Comparison of ENCODE assay signal across 1 cellular context in genomic region chr11:66419825-66420224, GRCh38.
A peak's percentile ranks its signal among the peaks of the same experiment; 100 is the strongest.
TF ChIP-seq lines count a peak whose summit lies in the region.

No MANE protein-coding gene starts in this region.

TF ChIP-seq in H1, 55 proteins besides CTCF, POLR2A, EP300 and RAD21:
- TF ChIP-seq SRF (IDR thresholded peaks at IDR 0.05; ENCODE audit: low read depth, low read length) (peak; percentile 85), CHD7 (IDR thresholded peaks at IDR 0.05; ENCODE audit: insufficient replicate concordance, low read length) (no peak), TBP (IDR thresholded peaks at IDR 0.05; ENCODE audit: low read depth, low read length) (no peak)
